ENCODE assay signal across 1 cellular context in genomic region chr1:23594927-23595353, GRCh38.
TF ChIP-seq lines count a peak whose summit lies in the region.

No MANE protein-coding gene starts in this region.

TF ChIP-seq in HepG2, 621 proteins besides CTCF, POLR2A, EP300 and RAD21 (continued from another document):
- TF ChIP-seq TBX2 (CRISPR knock-in tag; IDR thresholded peaks at IDR 0.05; ENCODE audit: borderline replicate concordance) (peak; percentile 50; the same call in 1 of the 2 replicates), TAF1 (CRISPR knock-in tag; IDR thresholded peaks at IDR 0.05) (peak; percentile 27; the same call in 1 of the 2 replicates), ZNF644 (CRISPR knock-in tag; IDR thresholded peaks at IDR 0.05; ENCODE audit: low read depth) (0 out of 2 replicates have a peak, but pooled peaks have one; percentile 15), THYN1 (CRISPR knock-in tag; IDR thresholded peaks at IDR 0.05; ENCODE audit: borderline replicate concordance, low read depth) (no peak), MYC (CRISPR knock-in tag; IDR thresholded peaks at IDR 0.05; ENCODE audit: borderline replicate concordance) (peak; percentile 63; the same call in 1 of the 2 replicates), ZNF451 (CRISPR knock-in tag; IDR thresholded peaks at IDR 0.05) (peak; percentile 79; the same call in 1 of the 2 replicates), IRF9 (CRISPR knock-in tag; IDR thresholded peaks at IDR 0.05; ENCODE audit: borderline replicate concordance) (0 out of 2 replicates have a peak, but pooled peaks have one; percentile 43), KDM5B (CRISPR knock-in tag; IDR thresholded peaks at IDR 0.05; ENCODE audit: borderline replicate concordance) (peak; percentile 54; the same call in 1 of the 2 replicates), ZNF225 (CRISPR knock-in tag; IDR thresholded peaks at IDR 0.05) (0 out of 2 replicates have a peak, but pooled peaks have one; percentile 52), ZFP91 (CRISPR knock-in tag; IDR thresholded peaks at IDR 0.05; ENCODE audit: borderline replicate concordance) (peak; percentile 49; the same call in 1 of the 2 replicates), DPF2 (CRISPR knock-in tag; IDR thresholded peaks at IDR 0.05; ENCODE audit: borderline replicate concordance, low read depth) (peak; percentile 40; the same call in 1 of the 2 replicates), ZNF354B (CRISPR knock-in tag; IDR thresholded peaks at IDR 0.05) (no peak), ZNF343 (CRISPR knock-in tag; IDR thresholded peaks at IDR 0.05) (0 out of 2 replicates have a peak, but pooled peaks have one; percentile 44), PHF20 (CRISPR knock-in tag; IDR thresholded peaks at IDR 0.05) (no peak), ARNT2 (CRISPR knock-in tag; IDR thresholded peaks at IDR 0.05; ENCODE audit: low read depth) (0 out of 2 replicates have a peak, but pooled peaks have one; percentile 37), ZNF263 (CRISPR knock-in tag; IDR thresholded peaks at IDR 0.05) (peak; percentile 58; the same call in 1 of the 2 replicates), ZNF687 (CRISPR knock-in tag; IDR thresholded peaks at IDR 0.05) (peak; percentile 84), ZNF83 (CRISPR knock-in tag; IDR thresholded peaks at IDR 0.05; ENCODE audit: borderline replicate concordance) (0 out of 2 replicates have a peak, but pooled peaks have one; percentile 47), ZSCAN31 (CRISPR knock-in tag; IDR thresholded peaks at IDR 0.05; ENCODE audit: low read depth) (no peak), ZNF563 (CRISPR knock-in tag; IDR thresholded peaks at IDR 0.05) (no peak), MAX (IDR thresholded peaks at IDR 0.05) (peak; percentile 59), NR2F6 (IDR thresholded peaks at IDR 0.05) (no peak), NR2F6 (CRISPR knock-in tag; IDR thresholded peaks at IDR 0.05) (peak; percentile 68), PHF8 (CRISPR knock-in tag; IDR thresholded peaks at IDR 0.05) (peak; percentile 43; the same call in 1 of the 2 replicates), ZMYM3 (CRISPR knock-in tag; IDR thresholded peaks at IDR 0.05) (peak; percentile 58; the same call in 1 of the 2 replicates), TEAD3 (CRISPR knock-in tag; optimal IDR thresholded peaks at IDR 0.05; ENCODE audit: borderline replicate concordance) (peak; percentile 20)
- TF ChIP-seq, protein P1, sequence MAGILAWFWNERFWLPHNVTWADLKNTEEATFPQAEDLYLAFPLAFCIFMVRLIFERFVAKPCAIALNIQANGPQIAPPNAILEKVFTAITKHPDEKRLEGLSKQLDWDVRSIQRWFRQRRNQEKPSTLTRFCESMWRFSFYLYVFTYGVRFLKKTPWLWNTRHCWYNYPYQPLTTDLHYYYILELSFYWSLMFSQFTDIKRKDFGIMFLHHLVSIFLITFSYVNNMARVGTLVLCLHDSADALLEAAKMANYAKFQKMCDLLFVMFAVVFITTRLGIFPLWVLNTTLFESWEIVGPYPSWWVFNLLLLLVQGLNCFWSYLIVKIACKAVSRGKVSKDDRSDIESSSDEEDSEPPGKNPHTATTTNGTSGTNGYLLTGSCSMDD (CRISPR knock-in tag; IDR thresholded peaks at IDR 0.05) = no peak
- TF ChIP-seq, protein P2, sequence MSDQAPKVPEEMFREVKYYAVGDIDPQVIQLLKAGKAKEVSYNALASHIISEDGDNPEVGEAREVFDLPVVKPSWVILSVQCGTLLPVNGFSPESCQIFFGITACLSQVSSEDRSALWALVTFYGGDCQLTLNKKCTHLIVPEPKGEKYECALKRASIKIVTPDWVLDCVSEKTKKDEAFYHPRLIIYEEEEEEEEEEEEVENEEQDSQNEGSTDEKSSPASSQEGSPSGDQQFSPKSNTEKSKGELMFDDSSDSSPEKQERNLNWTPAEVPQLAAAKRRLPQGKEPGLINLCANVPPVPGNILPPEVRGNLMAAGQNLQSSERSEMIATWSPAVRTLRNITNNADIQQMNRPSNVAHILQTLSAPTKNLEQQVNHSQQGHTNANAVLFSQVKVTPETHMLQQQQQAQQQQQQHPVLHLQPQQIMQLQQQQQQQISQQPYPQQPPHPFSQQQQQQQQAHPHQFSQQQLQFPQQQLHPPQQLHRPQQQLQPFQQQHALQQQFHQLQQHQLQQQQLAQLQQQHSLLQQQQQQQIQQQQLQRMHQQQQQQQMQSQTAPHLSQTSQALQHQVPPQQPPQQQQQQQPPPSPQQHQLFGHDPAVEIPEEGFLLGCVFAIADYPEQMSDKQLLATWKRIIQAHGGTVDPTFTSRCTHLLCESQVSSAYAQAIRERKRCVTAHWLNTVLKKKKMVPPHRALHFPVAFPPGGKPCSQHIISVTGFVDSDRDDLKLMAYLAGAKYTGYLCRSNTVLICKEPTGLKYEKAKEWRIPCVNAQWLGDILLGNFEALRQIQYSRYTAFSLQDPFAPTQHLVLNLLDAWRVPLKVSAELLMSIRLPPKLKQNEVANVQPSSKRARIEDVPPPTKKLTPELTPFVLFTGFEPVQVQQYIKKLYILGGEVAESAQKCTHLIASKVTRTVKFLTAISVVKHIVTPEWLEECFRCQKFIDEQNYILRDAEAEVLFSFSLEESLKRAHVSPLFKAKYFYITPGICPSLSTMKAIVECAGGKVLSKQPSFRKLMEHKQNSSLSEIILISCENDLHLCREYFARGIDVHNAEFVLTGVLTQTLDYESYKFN (CRISPR knock-in tag; conservative IDR thresholded peaks at IDR 0.05) = peak; percentile 61
